In genomic region chr5:78519198-78519941, GRCh38 we compare ENCODE assay signal across 12 cellular contexts.
DNase-seq lines count a peak whose midpoint lies in the region; ATAC-seq and TF ChIP-seq lines count a peak whose summit lies in the region.
"Had no signal": no experiment of that assay in that cellular context is flagged by ENCODE, and none has a peak within 500 bp of the region (broad histone marks: within the 10 kb centered on the region; RNA-seq: fewer than 3 reads in every experiment).

No MANE protein-coding gene starts in this region.

- H3K4me3 ChIP-seq in Peyer's patch (no peak overlapping the region), esophagus (ENCODE audit: low read depth in 1 of 2, low read length in 2 of 2) (no peak overlapping the region), skeletal muscle satellite cell (ENCODE audit: low read length) (peak overlapping the region; percentile 22)

- H3K27ac ChIP-seq in Peyer's patch (peak overlapping the region in 3 of 4 donors; percentile 76 to 87 (median 85)), esophagus (ENCODE audit: low read depth in 2 of 2, low read length in 1 of 2) (peak overlapping the region; percentile 35 to 44)

- DNase-seq in Daoy (ENCODE audit: low read depth) (peak; percentile 40), Peyer's patch (peak in 1 of 3 donors; percentile 68), 8988T (no peak), COR-L47 (lab: John Stamatoyannopoulos, UW) (no peak)
- DNase-seq in stimulated activated CD4-positive, alpha-beta T cell treated with anti-CD3 and anti-CD28 coated beads, Interleukin-4, amount 100 ng/mL, for 4 hours, result no peak
- DNase-seq: activated T-cell treated with anti-CD3 and anti-CD28 coated beads, Interleukin-2, amount 50 U/mL, for 48 hours; head of caudate nucleus; naive B cell; RPMI8226 had no signal

- H3K9me3 ChIP-seq in Peyer's patch, result no peaks in the 10 kb centered on the region
- H3K9me3 ChIP-seq in esophagus (ENCODE audit: control insufficient read depth in 2 of 2, insufficient read depth in 1 of 2, low read depth in 1 of 2, low read length in 1 of 2), result no peaks in the 10 kb centered on the region
- H3K9me3 ChIP-seq in skeletal muscle satellite cell (replicated peaks; ENCODE audit: low read length), result no peaks in the 10 kb centered on the region

- H3K27me3 ChIP-seq in Peyer's patch (no peaks in the 10 kb centered on the region), esophagus (ENCODE audit: control insufficient read depth in 1 of 2, insufficient read depth in 2 of 2, low read length in 2 of 2) (no peaks in the 10 kb centered on the region), skeletal muscle satellite cell (ENCODE audit: control insufficient read depth, insufficient read depth, low read length) (no peaks in the 10 kb centered on the region)

- no peak for TF ChIP-seq CTCF in Peyer's patch (IDR thresholded peaks at IDR 0.05)

- peak overlapping the region; percentile 54 for H3K4me2 ChIP-seq in skeletal muscle satellite cell (ENCODE audit: low read length)

- no peak for ATAC-seq in GM18502 (IDR thresholded peaks at IDR 0.05; ENCODE audit: poor library complexity, unreplicated experiment)

- no peak for TF ChIP-seq POLR2A in Peyer's patch (IDR thresholded peaks at IDR 0.05)

- H3K9ac ChIP-seq in skeletal muscle satellite cell (ENCODE audit: low read depth, low read length), result peak overlapping the region; percentile 80

- H3K4me1 ChIP-seq in Peyer's patch (peaks cover 0 to 54% (median 12%) of the 10 kb centered on the region in 4 donors), esophagus (ENCODE audit: control insufficient read depth in 2 of 2, insufficient read depth in 2 of 2, low read length in 1 of 2) (no peaks in the 10 kb centered on the region), skeletal muscle satellite cell (ENCODE audit: control insufficient read depth, insufficient read depth, low read length) (peaks cover 61% of the 10 kb centered on the region)

- WGBS in esophagus, 2 donors, result 84 to 92% methylated on average over 9 of the region's 9 CpGs

- H3K36me3 ChIP-seq in Peyer's patch (no peaks in the 10 kb centered on the region), esophagus (ENCODE audit: control insufficient read depth in 2 of 2, insufficient read depth in 2 of 2, low read length in 1 of 2) (no peaks in the 10 kb centered on the region), skeletal muscle satellite cell (ENCODE audit: insufficient read depth, low read length) (no peaks in the 10 kb centered on the region)
